ENCODE assay signal across 17 cellular contexts in the genomic region with DNA sequence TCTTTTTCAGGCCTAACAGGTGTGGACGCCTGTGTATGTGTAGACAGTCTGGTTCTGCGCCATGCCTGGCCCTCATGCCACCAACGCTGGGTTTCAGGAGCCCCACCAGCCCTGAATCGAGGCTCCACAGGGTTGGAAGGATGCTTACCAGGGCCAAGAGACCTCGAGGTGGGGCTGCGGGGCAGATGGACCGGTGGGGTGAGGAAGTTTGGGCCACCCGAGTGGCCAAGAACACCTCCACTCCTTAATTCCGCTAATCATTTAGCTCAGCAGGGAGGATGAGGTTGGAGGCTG. TPM values are rescaled to one million over a fixed set of nuclear protein-coding genes. Genes with fewer than 3 reads are reported as not detected.
DNase-seq lines count a peak whose midpoint lies in the region; ATAC-seq, FAIRE-seq and TF ChIP-seq lines count a peak whose summit lies in the region.
"Had no signal": no experiment of that assay in that cellular context is flagged by ENCODE, and none has a peak within 500 bp of the region (broad histone marks: within the 10 kb centered on the region; RNA-seq: fewer than 3 reads in every experiment).

No MANE protein-coding gene starts in this region.

- no peak overlapping the region for H3K27ac Mint-ChIP-seq in GM23338
- H3K27ac Mint-ChIP-seq in WTC11, result no peak overlapping the region
- H3K27ac Mint-ChIP-seq in naive B cell, result peak overlapping the region in 4 of 6 donors; percentile 54 to 87 (median 82)
- peak overlapping the region; percentile 90 for H3K27ac Mint-ChIP-seq in stimulated activated naive B cell treated with anti-CD40 and anti-IgM and Interleukin-4, amounts not matched to agents 10 μg/mL and 1 μg/mL and 100 μg/mL, for 72 hours

- H3K4me1 ChIP-seq in GM23338 (ENCODE audit: insufficient read depth), result peaks cover 98% of the 10 kb centered on the region

- H3K4me3 Mint-ChIP-seq in GM23338 (peak overlapping the region; percentile 69; the same call in 2 of the 3 replicates), WTC11 (peak overlapping the region; percentile 67), naive B cell (peak overlapping the region in 3 of 8 donors; percentile 14 to 69 (median 68))
- H3K4me3 Mint-ChIP-seq in stimulated activated naive B cell treated with anti-CD40 and anti-IgM and Interleukin-4, amounts not matched to agents 10 μg/mL and 1 μg/mL and 100 μg/mL, for 72 hours, result no peak overlapping the region
- H3K4me3 Mint-ChIP-seq: CD4-positive, CD25-positive, alpha-beta regulatory T cell had no signal

- H3K27me3 Mint-ChIP-seq in GM23338 (ENCODE audit: insufficient read depth, low read depth, poor library complexity), result peaks cover 100% of the 10 kb centered on the region
- peaks cover 100% of the 10 kb centered on the region for H3K27me3 Mint-ChIP-seq in WTC11 (ENCODE audit: low read depth)
- H3K27me3 Mint-ChIP-seq in naive B cell, result peaks cover 80 to 97% (median 93%) of the 10 kb centered on the region in 3 donors
- peaks cover 70 to 96% of the 10 kb centered on the region in 2 donors for H3K27me3 Mint-ChIP-seq in stimulated activated naive B cell treated with anti-CD40 and anti-IgM and Interleukin-4, amounts not matched to agents 10 μg/mL and 1 μg/mL and 100 μg/mL, for 72 hours

- DNase-seq in GM23338 (ENCODE audit: low spot score), result no peak
- DNase-seq in WTC11 (ENCODE audit: low spot score), result no peak
- no peak for DNase-seq in naive B cell
- no peak for DNase-seq in stimulated activated naive B cell treated with anti-CD40 and anti-IgM and Interleukin-4, amounts not matched to agents 10 μg/mL and 1 μg/mL and 100 μg/mL, for 72 hours
- no peak for DNase-seq in G401 (ENCODE audit: low spot score)
- no peak for DNase-seq in NOMO-1 treated with DMSO at 0.1 percent for 48 hours (lab: John Stamatoyannopoulos, UW; ENCODE audit: unreplicated experiment)
- DNase-seq in RCC 7860 (ENCODE audit: low spot score), result no peak
- DNase-seq: ACHN; CD4-positive, CD25-positive, alpha-beta regulatory T cell; DMS53; IMR-90; KG1 had no signal

- in situ Hi-C loops in G401 (cut with HindIII; ENCODE audit: low sequenced_read_pairs), result no loop called here

- H2AFZ ChIP-seq in GM23338, result no peak overlapping the region

- peak overlapping the region; percentile 55 for H3K4me3 ChIP-seq in GM23338
- H3K4me3 ChIP-seq: BLaER1 treated with 17β-estradiol and CSF1 and Interleukin-3, amounts not matched to agents 10 nM and 100 nM; GM12878 had no signal

- peaks cover 100% of the 10 kb centered on the region for H3K27me3 ChIP-seq in GM23338 (ENCODE audit: insufficient read depth)

- peaks cover 7% of the 10 kb centered on the region for H3K79me2 ChIP-seq in GM23338 (replicated peaks; ENCODE audit: insufficient read depth)

- no peak for FAIRE-seq in RCC 7860 (lab: Jason Lieb, UNC)
- FAIRE-seq: GM12878, H54 had no signal

- peak overlapping the region; percentile 82 for H3K4me2 ChIP-seq in GM23338
- H3K4me2 ChIP-seq: BLaER1 treated with 17β-estradiol and CSF1 and Interleukin-3, amounts not matched to agents 10 nM and 100 nM had no signal

- POLR2A ChIA-PET in WTC11 (lab: Charles Lee), result interaction anchor here (0.8 to 2.7 kb wide), 2 partner anchors 9 kb away, joined by 3 to 14 read pairs; no protein-coding TSS in a partner anchor

- no peak overlapping the region for H3K27ac ChIP-seq in GM23338 (ENCODE audit: low read depth)
- H3K27ac ChIP-seq: BLaER1 treated with 17β-estradiol and CSF1 and Interleukin-3, amounts not matched to agents 10 nM and 100 nM had no signal

- ATAC-seq in GM23338, result no peak
- no peak for ATAC-seq in WTC11
- ATAC-seq in naive B cell (ENCODE audit: low read depth in 2 of 2), result no peak
- ATAC-seq in stimulated activated naive B cell treated with anti-CD40 and anti-IgM and Interleukin-4, amounts not matched to agents 10 μg/mL and 1 μg/mL and 100 μg/mL, for 72 hours (replicated peaks), result no peak
- ATAC-seq: GM12878 had no signal

- H3F3A ChIP-seq in GM23338 (replicated peaks; ENCODE audit: low read depth), result peaks cover 41% of the 10 kb centered on the region

- peaks cover 82% of the 10 kb centered on the region for H3K4me1 Mint-ChIP-seq in GM23338
- H3K4me1 Mint-ChIP-seq in WTC11, result peaks cover 94% of the 10 kb centered on the region
- H3K4me1 Mint-ChIP-seq in naive B cell, result peaks cover 17 to 43% (median 37%) of the 10 kb centered on the region in 3 donors
- H3K4me1 Mint-ChIP-seq in stimulated activated naive B cell treated with anti-CD40 and anti-IgM and Interleukin-4, amounts not matched to agents 10 μg/mL and 1 μg/mL and 100 μg/mL, for 72 hours, result peaks cover 20 to 32% of the 10 kb centered on the region in 2 donors

- CTCF ChIA-PET in WTC11 (lab: Charles Lee), result interaction anchor here (1.6 to 5.0 kb wide), 3 partner anchors 9 to 401 kb away, joined by 3 to 104 read pairs (median 9); a partner anchor contains a TSS

- H3K9me2 ChIP-seq in GM23338 (ENCODE audit: insufficient read depth), result no peaks in the 10 kb centered on the region

- TF ChIP-seq CTCF in GM23338 (conservative IDR thresholded peaks at IDR 0.05; ENCODE audit: low read depth in 2 of 2), result no peak
- no peak for TF ChIP-seq CTCF in WTC11 (IDR thresholded peaks at IDR 0.05)

- no peaks in the 10 kb centered on the region; the same call in 1 of the 2 replicates for H3K36me3 ChIP-seq in GM23338 (ENCODE audit: insufficient read depth)
- H3K36me3 ChIP-seq: BLaER1 treated with 17β-estradiol and CSF1 and Interleukin-3, amounts not matched to agents 10 nM and 100 nM had no signal

- H4K20me1 ChIP-seq in GM23338 (replicated peaks; ENCODE audit: insufficient read depth), result peaks cover 54% of the 10 kb centered on the region

- H3K36me3 Mint-ChIP-seq in GM23338 (ENCODE audit: low read depth) (peaks cover 15% of the 10 kb centered on the region), WTC11 (peaks cover 17% of the 10 kb centered on the region), naive B cell (peaks cover 12 to 37% of the 10 kb centered on the region in 2 donors)
- peaks cover 9 to 17% of the 10 kb centered on the region in 2 donors for H3K36me3 Mint-ChIP-seq in stimulated activated naive B cell treated with anti-CD40 and anti-IgM and Interleukin-4, amounts not matched to agents 10 μg/mL and 1 μg/mL and 100 μg/mL, for 72 hours
- H3K36me3 Mint-ChIP-seq: CD4-positive, CD25-positive, alpha-beta regulatory T cell had no signal

- peaks cover 7% of the 10 kb centered on the region; the same call in 1 of the 3 replicates for H3K9me3 Mint-ChIP-seq in GM23338
- H3K9me3 Mint-ChIP-seq in WTC11, result no peaks in the 10 kb centered on the region
- peaks cover 0 to 44% (median 18%) of the 10 kb centered on the region in 7 donors for H3K9me3 Mint-ChIP-seq in naive B cell
- peaks cover 10 to 11% of the 10 kb centered on the region in 2 donors for H3K9me3 Mint-ChIP-seq in stimulated activated naive B cell treated with anti-CD40 and anti-IgM and Interleukin-4, amounts not matched to agents 10 μg/mL and 1 μg/mL and 100 μg/mL, for 72 hours

TF ChIP-seq in GM23338, 12 proteins besides CTCF, POLR2A, EP300 and RAD21:
- no peak for TF ChIP-seq NANOG (IDR thresholded peaks at IDR 0.05; ENCODE audit: borderline replicate concordance)
- no peak for TF ChIP-seq ZNF331 (CRISPR knock-in tag; IDR thresholded peaks at IDR 0.05; ENCODE audit: low read depth)
- TF ChIP-seq POLR2AphosphoS5 (IDR thresholded peaks at IDR 0.05; ENCODE audit: low read depth), result no peak
- TF ChIP-seq JUNB (IDR thresholded peaks at IDR 0.05; ENCODE audit: unreplicated experiment), result no peak

TF ChIP-seq in WTC11, 78 proteins besides CTCF, POLR2A, EP300 and RAD21 (continues in another document):
- TF ChIP-seq, protein P1, sequence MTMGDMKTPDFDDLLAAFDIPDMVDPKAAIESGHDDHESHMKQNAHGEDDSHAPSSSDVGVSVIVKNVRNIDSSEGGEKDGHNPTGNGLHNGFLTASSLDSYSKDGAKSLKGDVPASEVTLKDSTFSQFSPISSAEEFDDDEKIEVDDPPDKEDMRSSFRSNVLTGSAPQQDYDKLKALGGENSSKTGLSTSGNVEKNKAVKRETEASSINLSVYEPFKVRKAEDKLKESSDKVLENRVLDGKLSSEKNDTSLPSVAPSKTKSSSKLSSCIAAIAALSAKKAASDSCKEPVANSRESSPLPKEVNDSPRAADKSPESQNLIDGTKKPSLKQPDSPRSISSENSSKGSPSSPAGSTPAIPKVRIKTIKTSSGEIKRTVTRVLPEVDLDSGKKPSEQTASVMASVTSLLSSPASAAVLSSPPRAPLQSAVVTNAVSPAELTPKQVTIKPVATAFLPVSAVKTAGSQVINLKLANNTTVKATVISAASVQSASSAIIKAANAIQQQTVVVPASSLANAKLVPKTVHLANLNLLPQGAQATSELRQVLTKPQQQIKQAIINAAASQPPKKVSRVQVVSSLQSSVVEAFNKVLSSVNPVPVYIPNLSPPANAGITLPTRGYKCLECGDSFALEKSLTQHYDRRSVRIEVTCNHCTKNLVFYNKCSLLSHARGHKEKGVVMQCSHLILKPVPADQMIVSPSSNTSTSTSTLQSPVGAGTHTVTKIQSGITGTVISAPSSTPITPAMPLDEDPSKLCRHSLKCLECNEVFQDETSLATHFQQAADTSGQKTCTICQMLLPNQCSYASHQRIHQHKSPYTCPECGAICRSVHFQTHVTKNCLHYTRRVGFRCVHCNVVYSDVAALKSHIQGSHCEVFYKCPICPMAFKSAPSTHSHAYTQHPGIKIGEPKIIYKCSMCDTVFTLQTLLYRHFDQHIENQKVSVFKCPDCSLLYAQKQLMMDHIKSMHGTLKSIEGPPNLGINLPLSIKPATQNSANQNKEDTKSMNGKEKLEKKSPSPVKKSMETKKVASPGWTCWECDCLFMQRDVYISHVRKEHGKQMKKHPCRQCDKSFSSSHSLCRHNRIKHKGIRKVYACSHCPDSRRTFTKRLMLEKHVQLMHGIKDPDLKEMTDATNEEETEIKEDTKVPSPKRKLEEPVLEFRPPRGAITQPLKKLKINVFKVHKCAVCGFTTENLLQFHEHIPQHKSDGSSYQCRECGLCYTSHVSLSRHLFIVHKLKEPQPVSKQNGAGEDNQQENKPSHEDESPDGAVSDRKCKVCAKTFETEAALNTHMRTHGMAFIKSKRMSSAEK (CRISPR knock-in tag; IDR thresholded peaks at IDR 0.05; ENCODE audit: borderline replicate concordance), result no peak
- no peak for TF ChIP-seq NR2C2 (CRISPR knock-in tag; IDR thresholded peaks at IDR 0.05)

RNA-seq across cellular contexts. Expression of a gene that starts 6.0 kb away (rescaled TPM):
- total RNA-seq in GM23338 (2014; rRNA removed; shearing (Covaris generic)), result 4.2 and 9.4 TPM in 2 replicates
- polyA plus RNA-seq in GM23338 (2016; fragmentation: Nextera tagmentation; extraction: Ambion mirVana) (3.9 and 4.3 TPM in 2 replicates), naive B cell (ENCODE audit: low read depth in 6 of 6) (not detected)
- total RNA-seq in WTC11 (2021), result 33.8 to 39.3 TPM (median 35.9 TPM) in 3 replicates
- not detected in 2 replicates for total RNA-seq in G401 (2014; rRNA removed; shearing (Covaris generic))
- total RNA-seq: A172; CD4-positive, CD25-positive, alpha-beta regulatory T cell; HT-29; IMR-90 had no signal
- polyA plus RNA-seq: CD4-positive, CD25-positive, alpha-beta regulatory T cell; GM12878; IMR-90 had no signal

Comparison
In these comparisons a context has a peak if more than half of its experiments do, and no peak if none do; other contexts are left out.
1. H3K27ac Mint-ChIP-seq: peak in naive B cell (4 of 6) and stimulated activated naive B cell treated with anti-CD40 and anti-IgM and Interleukin-4, amounts not matched to agents 10 μg/mL and 1 μg/mL and 100 μg/mL, for 72 hours (single experiment); none in GM23338 (single experiment) and WTC11 (single experiment).
2. H3K4me3 Mint-ChIP-seq: peak in GM23338 (single experiment) and WTC11 (single experiment); none in stimulated activated naive B cell treated with anti-CD40 and anti-IgM and Interleukin-4, amounts not matched to agents 10 μg/mL and 1 μg/mL and 100 μg/mL, for 72 hours (0 of 2).